8 cellular contexts compared by ENCODE assay signal in genomic region chr4:47145630-47146029, GRCh38.
A peak's percentile ranks its signal among the peaks of the same experiment; 100 is the strongest.
DNase-seq lines count a peak whose midpoint lies in the region; ATAC-seq and TF ChIP-seq lines count a peak whose summit lies in the region.

No MANE protein-coding gene starts in this region.

- H3K36me3 ChIP-seq in OCI-LY7 (ENCODE audit: insufficient read depth, low read length) (no peaks in the 10 kb centered on the region), MG63 (no peaks in the 10 kb centered on the region)

- H3K27ac ChIP-seq in substantia nigra (ENCODE audit: low read depth, low read length, poor library complexity, severe bottlenecking) (no peak overlapping the region), OCI-LY7 (ENCODE audit: low read depth, low read length, poor library complexity, severe bottlenecking) (no peak overlapping the region)

- TF ChIP-seq CTCF in choroid plexus epithelial cell (conservative IDR thresholded peaks at IDR 0.05; ENCODE audit: low read depth, low read length) (no peak), OCI-LY7 (conservative IDR thresholded peaks at IDR 0.05; ENCODE audit: low read length) (no peak)

- no TSS peak for BruUV-seq in OCI-LY7 (replicated peaks; lab: Mats Ljungman, UMichigan)

- H3K4me3 ChIP-seq in choroid plexus epithelial cell (ENCODE audit: low read depth, low read length) (no peak overlapping the region), OCI-LY7 (ENCODE audit: low read depth, low read length, poor library complexity, severe bottlenecking) (no peak overlapping the region), MG63 (no peak overlapping the region)

- peak; percentile 68 for DNase-seq in EH (ENCODE audit: low read depth)
- DNase-seq in choroid plexus epithelial cell (ENCODE audit: low read depth) = peak; percentile 94
- no peak for DNase-seq in substantia nigra (lab: John Stamatoyannopoulos, UW)
- no peak for DNase-seq in OCI-LY7 (ENCODE audit: low spot score)
- no peak for DNase-seq in MG63
- no peak for DNase-seq in UCSD-AML1 (lab: John Stamatoyannopoulos, UW; ENCODE audit: unreplicated experiment)

- no peak overlapping the region for H2AFZ ChIP-seq in OCI-LY7 (ENCODE audit: low read length)

- H3K9me3 ChIP-seq in OCI-LY7 (ENCODE audit: low read length) = no peaks in the 10 kb centered on the region
- no peaks in the 10 kb centered on the region for H3K9me3 ChIP-seq in MG63

- H3K4me1 ChIP-seq in OCI-LY7 (ENCODE audit: insufficient read depth, low read length, poor library complexity, severe bottlenecking) = no peaks in the 10 kb centered on the region

- no peaks in the 10 kb centered on the region for H3K9me2 ChIP-seq in OCI-LY7 (ENCODE audit: insufficient read depth, low read length)

- intact Hi-C loops in OCI-LY7 (cut with micrococcal nuclease; ENCODE audit: unreplicated experiment) = no loop called here

- POLR2A ChIA-PET in OCI-LY7 (lab: Charles Lee) = no interaction called here

- no peaks in the 10 kb centered on the region for H3K79me2 ChIP-seq in OCI-LY7 (ENCODE audit: insufficient read depth, low read depth, low read length)

- CTCF ChIA-PET in OCI-LY7 (lab: Charles Lee; ENCODE audit: unreplicated experiment) = no interaction called here

- no peaks in the 10 kb centered on the region for H4K20me1 ChIP-seq in OCI-LY7 (ENCODE audit: insufficient read depth, low read length)

- no peak overlapping the region for H3K4me2 ChIP-seq in OCI-LY7 (ENCODE audit: low read length)

- H3K27me3 ChIP-seq in MG63 = no peaks in the 10 kb centered on the region

- ATAC-seq in GM19467 (IDR thresholded peaks at IDR 0.05; ENCODE audit: unreplicated experiment) (peak; percentile 94), HG03378 (IDR thresholded peaks at IDR 0.05; ENCODE audit: unreplicated experiment) (peak; percentile 99)

Comparison
In these comparisons a context has a peak if more than half of its experiments do, and no peak if none do; other contexts are left out.
1. DNase-seq: peak in EH (single experiment) and choroid plexus epithelial cell (single experiment); none in substantia nigra (0 of 49), OCI-LY7 (single experiment), MG63 (single experiment) and UCSD-AML1 (single experiment).